ENCODE assay signal across 29 cellular contexts in genomic region chr9:134914501-134914834, GRCh38. TPM values are rescaled to one million over a fixed set of nuclear protein-coding genes. Genes with fewer than 3 reads are reported as not detected.
DNase-seq lines count a peak whose midpoint lies in the region; ATAC-seq and TF ChIP-seq lines count a peak whose summit lies in the region.
"Had no signal": no experiment of that assay in that cellular context is flagged by ENCODE, and none has a peak within 500 bp of the region (broad histone marks: within the 10 kb centered on the region; RNA-seq: fewer than 3 reads in every experiment).

No MANE protein-coding gene starts in this region.

- H3K27ac Mint-ChIP-seq in CD4-positive, alpha-beta T cell = no peak overlapping the region
- peak overlapping the region; percentile 58 for H3K27ac Mint-ChIP-seq in dendritic cell treated with granulocyte-macrophage colony-stimulating factor and Interleukin-4, amounts not matched to agents 40 ng/mL and 50 ng/mL, for 4 days
- peak overlapping the region; percentile 85 for H3K27ac Mint-ChIP-seq in neural progenitor cell
- H3K27ac Mint-ChIP-seq: CD8-positive, alpha-beta memory T cell had no signal

- POLR2A ChIA-PET in CD4-positive, alpha-beta T cell (lab: Charles Lee) = no interaction called here

- no peak overlapping the region for H3K4me3 ChIP-seq in neural progenitor cell
- no peak overlapping the region for H3K4me3 ChIP-seq in upper lobe of right lung
- H3K4me3 ChIP-seq: BLaER1, GM12878, SJCRH30 had no signal

- no peak for DNase-seq in CD4-positive, alpha-beta T cell
- no peak for DNase-seq in neural progenitor cell (ENCODE audit: low spot score)
- DNase-seq in upper lobe of right lung = peak; percentile 19
- DNase-seq in NCI-H2171 treated with DMSO at 0.1 percent for 48 hours (lab: John Stamatoyannopoulos, UW) = no peak
- DNase-seq in C1 segment of cervical spinal cord (lab: John Stamatoyannopoulos, UW) = no peak
- no peak for DNase-seq in effector CD8-positive, alpha-beta T cell (lab: John Stamatoyannopoulos, UW)
- DNase-seq: CD8-positive, alpha-beta memory T cell; DMS 273 treated with DMSO at 0.1 percent for 48 hours; DMS79; EL; GDM1; Karpas-422; NCI-H1092 treated with DMSO at 0.1 percent for 48 hours; NCI-H1436; NCI-H187; NCI-H446; NCI-H524 treated with DMSO at 0.1 percent for 48 hours; NCI-H774; NK-92 treated with Interleukin-12 subunit alpha and Interleukin-12 subunit beta, amount 100 ng/mL, for 24 hours; PC-3 had no signal

- CTCF ChIA-PET in CD4-positive, alpha-beta T cell (lab: Charles Lee) = no interaction called here

- no peak overlapping the region for H3K27ac ChIP-seq in CD4-positive, alpha-beta T cell (ENCODE audit: low read depth, low read length)
- H3K27ac ChIP-seq in neural progenitor cell = no peak overlapping the region
- no peak overlapping the region for H3K27ac ChIP-seq in upper lobe of right lung
- H3K27ac ChIP-seq: BLaER1, SJCRH30 had no signal

- ATAC-seq in CD4-positive, alpha-beta T cell (ENCODE audit: poor library complexity) = no peak
- no peak for ATAC-seq in upper lobe of right lung
- ATAC-seq: GM12878, HepG2, PC-3, SK-N-SH treated with all-trans-retinoic acid at 6 μM for 48 hours had no signal

- H3K79me2 ChIP-seq in neural progenitor cell (ENCODE audit: low read depth) = no peaks in the 10 kb centered on the region

- no peak overlapping the region for H3K4me2 ChIP-seq in neural progenitor cell
- H3K4me2 ChIP-seq: BLaER1 had no signal

- no peaks in the 10 kb centered on the region for H3K4me1 Mint-ChIP-seq in CD4-positive, alpha-beta T cell (ENCODE audit: low read depth)
- peaks cover 90% of the 10 kb centered on the region for H3K4me1 Mint-ChIP-seq in dendritic cell treated with granulocyte-macrophage colony-stimulating factor and Interleukin-4, amounts not matched to agents 40 ng/mL and 50 ng/mL, for 4 days (ENCODE audit: low read depth)
- H3K4me1 Mint-ChIP-seq in neural progenitor cell = peaks cover 3% of the 10 kb centered on the region
- H3K4me1 Mint-ChIP-seq: CD8-positive, alpha-beta memory T cell had no signal

- no peaks in the 10 kb centered on the region for H3K36me3 Mint-ChIP-seq in CD4-positive, alpha-beta T cell (ENCODE audit: low read depth)
- peaks cover 40% of the 10 kb centered on the region for H3K36me3 Mint-ChIP-seq in dendritic cell treated with granulocyte-macrophage colony-stimulating factor and Interleukin-4, amounts not matched to agents 40 ng/mL and 50 ng/mL, for 4 days (ENCODE audit: low read depth)
- no peaks in the 10 kb centered on the region for H3K36me3 Mint-ChIP-seq in neural progenitor cell
- H3K36me3 Mint-ChIP-seq: CD8-positive, alpha-beta memory T cell had no signal

- peaks cover 25% of the 10 kb centered on the region for H3K27me3 Mint-ChIP-seq in CD4-positive, alpha-beta T cell
- peaks cover 26% of the 10 kb centered on the region for H3K27me3 Mint-ChIP-seq in dendritic cell treated with granulocyte-macrophage colony-stimulating factor and Interleukin-4, amounts not matched to agents 40 ng/mL and 50 ng/mL, for 4 days
- peaks cover 13% of the 10 kb centered on the region for H3K27me3 Mint-ChIP-seq in neural progenitor cell (ENCODE audit: insufficient read depth, low read depth)

- peak overlapping the region; percentile 51 for H3K4me3 Mint-ChIP-seq in CD4-positive, alpha-beta T cell
- no peak overlapping the region for H3K4me3 Mint-ChIP-seq in dendritic cell treated with granulocyte-macrophage colony-stimulating factor and Interleukin-4, amounts not matched to agents 40 ng/mL and 50 ng/mL, for 4 days
- H3K4me3 Mint-ChIP-seq in neural progenitor cell = no peak overlapping the region
- H3K4me3 Mint-ChIP-seq: CD8-positive, alpha-beta memory T cell had no signal

- TF ChIP-seq CTCF in CD4-positive, alpha-beta T cell (IDR thresholded peaks at IDR 0.05) = no peak
- TF ChIP-seq CTCF in neural progenitor cell (IDR thresholded peaks at IDR 0.05) (no peak), upper lobe of right lung (IDR thresholded peaks at IDR 0.05) (no peak)

- intact Hi-C loops in CD4-positive, alpha-beta T cell (cut with DNase I, micrococcal nuclease) = no loop called here
- intact Hi-C loops in dendritic cell treated with granulocyte-macrophage colony-stimulating factor and Interleukin-4, amounts not matched to agents 40 ng/mL and 50 ng/mL, for 4 days (cut with micrococcal nuclease) = no loop called here
- intact Hi-C loops in upper lobe of right lung (cut with DNase I) = no loop called here

- no peaks in the 10 kb centered on the region for H3K4me1 ChIP-seq in neural progenitor cell
- no peaks in the 10 kb centered on the region for H3K4me1 ChIP-seq in upper lobe of right lung
- H3K4me1 ChIP-seq: SJCRH30 had no signal

- H3K9ac ChIP-seq in neural progenitor cell = no peak overlapping the region
- H3K9ac ChIP-seq: BLaER1 had no signal

- H4K20me1 ChIP-seq in neural progenitor cell (ENCODE audit: low read depth) = no peaks in the 10 kb centered on the region
- H4K20me1 ChIP-seq: BLaER1 had no signal

- H3K9me3 Mint-ChIP-seq in CD4-positive, alpha-beta T cell = no peaks in the 10 kb centered on the region
- H3K9me3 Mint-ChIP-seq in dendritic cell treated with granulocyte-macrophage colony-stimulating factor and Interleukin-4, amounts not matched to agents 40 ng/mL and 50 ng/mL, for 4 days = peaks cover 5% of the 10 kb centered on the region
- peaks cover 11% of the 10 kb centered on the region for H3K9me3 Mint-ChIP-seq in neural progenitor cell

- H3K9me3 ChIP-seq in CD4-positive, alpha-beta T cell (ENCODE audit: control insufficient read depth, low read length) = no peaks in the 10 kb centered on the region
- no peaks in the 10 kb centered on the region for H3K9me3 ChIP-seq in neural progenitor cell (ENCODE audit: low read depth)
- H3K9me3 ChIP-seq in upper lobe of right lung = no peaks in the 10 kb centered on the region
- H3K9me3 ChIP-seq: SJCRH30 had no signal

- H3F3A ChIP-seq in neural progenitor cell (ENCODE audit: low read depth) = no peaks in the 10 kb centered on the region

- no peaks in the 10 kb centered on the region for H3K27me3 ChIP-seq in CD4-positive, alpha-beta T cell (ENCODE audit: control insufficient read depth, insufficient read depth, low read length)
- H3K27me3 ChIP-seq in neural progenitor cell = no peaks in the 10 kb centered on the region
- H3K27me3 ChIP-seq in upper lobe of right lung = no peaks in the 10 kb centered on the region
- H3K27me3 ChIP-seq: BLaER1 had no signal

- H3K36me3 ChIP-seq in neural progenitor cell (no peaks in the 10 kb centered on the region), upper lobe of right lung (no peaks in the 10 kb centered on the region)
- H3K36me3 ChIP-seq: BLaER1, SJCRH30 had no signal

- H2AFZ ChIP-seq in neural progenitor cell (replicated peaks) = no peak overlapping the region

RNA-seq across cellular contexts. Expression of gene FCN1, which starts 3.2 kb away (rescaled TPM):
- total RNA-seq in CD4-positive, alpha-beta T cell = 10 to 100 TPM in 1 of 2 experiments, 1 to 10 TPM in 1; 9.9 to 10.5 TPM
- total RNA-seq in neural progenitor cell (ENCODE audit: low replicate concordance) (not detected in 2 replicates), upper lobe of right lung (63.0 TPM)
- total RNA-seq: H4, HepG2, HT1080, M059J, PC-3, SJCRH30 had no signal

RNA-seq across cellular contexts. Expression of gene FCN2, which starts 33.9 kb away (rescaled TPM):
- not detected for total RNA-seq in CD4-positive, alpha-beta T cell
- not detected in 2 replicates for total RNA-seq in neural progenitor cell (ENCODE audit: low replicate concordance)
- total RNA-seq in upper lobe of right lung = not detected
- total RNA-seq: CD8-positive, alpha-beta memory T cell; GM12878; H4; HepG2; HT1080; M059J; PC-3; SJCRH30 had no signal

Comparison
In these comparisons a context has a peak if more than half of its experiments do, and no peak if none do; other contexts are left out.
1. RNA of gene FCN1, which starts 3.2 kb away (total RNA-seq): 63.0 TPM in upper lobe of right lung (single experiment) and 9.9 to 10.5 TPM in CD4-positive, alpha-beta T cell; not detected in neural progenitor cell; every median in the first group is over 10 times any median in the second.